2 cellular contexts compared by ENCODE assay signal in the genomic region with DNA sequence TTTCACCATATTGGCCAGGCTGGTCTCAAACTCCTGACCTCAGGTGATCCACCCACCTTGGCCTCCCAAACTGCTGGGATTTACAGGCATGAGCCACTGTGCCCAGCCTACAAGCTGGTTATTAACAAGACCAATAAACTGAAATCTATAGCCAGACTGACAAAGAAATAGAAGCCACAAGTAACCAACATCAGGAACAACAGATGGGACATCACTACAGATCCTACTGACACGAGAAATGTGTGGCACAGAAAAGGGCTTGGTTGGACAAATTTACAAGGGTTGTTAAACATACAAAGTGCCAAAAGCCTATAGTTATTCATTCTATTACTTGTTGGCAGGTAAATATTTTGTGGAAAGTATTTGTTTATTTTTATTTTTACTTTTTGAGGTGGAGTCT.
TF ChIP-seq lines count a peak whose summit lies in the region.

No MANE protein-coding gene starts in this region.

TF ChIP-seq in HCT116, 20 proteins besides CTCF, POLR2A, EP300 and RAD21:
- no peak for TF ChIP-seq SIN3A (IDR thresholded peaks at IDR 0.05; ENCODE audit: low read depth)
TF ChIP-seq in HCT116: peak in this region for 0.

TF ChIP-seq in HepG2, 621 proteins besides CTCF, POLR2A, EP300 and RAD21:
- peak; percentile 80; the same call in 1 of the 2 replicates for TF ChIP-seq ZNF382 (CRISPR knock-in tag; IDR thresholded peaks at IDR 0.05; ENCODE audit: borderline replicate concordance)
- TF ChIP-seq, protein P1, sequence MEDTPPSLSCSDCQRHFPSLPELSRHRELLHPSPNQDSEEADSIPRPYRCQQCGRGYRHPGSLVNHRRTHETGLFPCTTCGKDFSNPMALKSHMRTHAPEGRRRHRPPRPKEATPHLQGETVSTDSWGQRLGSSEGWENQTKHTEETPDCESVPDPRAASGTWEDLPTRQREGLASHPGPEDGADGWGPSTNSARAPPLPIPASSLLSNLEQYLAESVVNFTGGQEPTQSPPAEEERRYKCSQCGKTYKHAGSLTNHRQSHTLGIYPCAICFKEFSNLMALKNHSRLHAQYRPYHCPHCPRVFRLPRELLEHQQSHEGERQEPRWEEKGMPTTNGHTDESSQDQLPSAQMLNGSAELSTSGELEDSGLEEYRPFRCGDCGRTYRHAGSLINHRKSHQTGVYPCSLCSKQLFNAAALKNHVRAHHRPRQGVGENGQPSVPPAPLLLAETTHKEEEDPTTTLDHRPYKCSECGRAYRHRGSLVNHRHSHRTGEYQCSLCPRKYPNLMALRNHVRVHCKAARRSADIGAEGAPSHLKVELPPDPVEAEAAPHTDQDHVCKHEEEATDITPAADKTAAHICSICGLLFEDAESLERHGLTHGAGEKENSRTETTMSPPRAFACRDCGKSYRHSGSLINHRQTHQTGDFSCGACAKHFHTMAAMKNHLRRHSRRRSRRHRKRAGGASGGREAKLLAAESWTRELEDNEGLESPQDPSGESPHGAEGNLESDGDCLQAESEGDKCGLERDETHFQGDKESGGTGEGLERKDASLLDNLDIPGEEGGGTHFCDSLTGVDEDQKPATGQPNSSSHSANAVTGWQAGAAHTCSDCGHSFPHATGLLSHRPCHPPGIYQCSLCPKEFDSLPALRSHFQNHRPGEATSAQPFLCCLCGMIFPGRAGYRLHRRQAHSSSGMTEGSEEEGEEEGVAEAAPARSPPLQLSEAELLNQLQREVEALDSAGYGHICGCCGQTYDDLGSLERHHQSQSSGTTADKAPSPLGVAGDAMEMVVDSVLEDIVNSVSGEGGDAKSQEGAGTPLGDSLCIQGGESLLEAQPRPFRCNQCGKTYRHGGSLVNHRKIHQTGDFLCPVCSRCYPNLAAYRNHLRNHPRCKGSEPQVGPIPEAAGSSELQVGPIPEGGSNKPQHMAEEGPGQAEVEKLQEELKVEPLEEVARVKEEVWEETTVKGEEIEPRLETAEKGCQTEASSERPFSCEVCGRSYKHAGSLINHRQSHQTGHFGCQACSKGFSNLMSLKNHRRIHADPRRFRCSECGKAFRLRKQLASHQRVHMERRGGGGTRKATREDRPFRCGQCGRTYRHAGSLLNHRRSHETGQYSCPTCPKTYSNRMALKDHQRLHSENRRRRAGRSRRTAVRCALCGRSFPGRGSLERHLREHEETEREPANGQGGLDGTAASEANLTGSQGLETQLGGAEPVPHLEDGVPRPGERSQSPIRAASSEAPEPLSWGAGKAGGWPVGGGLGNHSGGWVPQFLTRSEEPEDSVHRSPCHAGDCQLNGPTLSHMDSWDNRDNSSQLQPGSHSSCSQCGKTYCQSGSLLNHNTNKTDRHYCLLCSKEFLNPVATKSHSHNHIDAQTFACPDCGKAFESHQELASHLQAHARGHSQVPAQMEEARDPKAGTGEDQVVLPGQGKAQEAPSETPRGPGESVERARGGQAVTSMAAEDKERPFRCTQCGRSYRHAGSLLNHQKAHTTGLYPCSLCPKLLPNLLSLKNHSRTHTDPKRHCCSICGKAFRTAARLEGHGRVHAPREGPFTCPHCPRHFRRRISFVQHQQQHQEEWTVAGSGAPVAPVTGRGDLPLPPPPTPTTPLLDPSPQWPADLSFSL (CRISPR knock-in tag; IDR thresholded peaks at IDR 0.05): no peak
